Comparison of ENCODE assay signal across 8 cellular contexts in genomic region chr15:42575188-42576039, GRCh38. TPM values are rescaled to one million over a fixed set of nuclear protein-coding genes. Genes with fewer than 3 reads are reported as not detected.
A peak's percentile ranks its signal among the peaks of the same experiment; 100 is the strongest.
DNase-seq lines count a peak whose midpoint lies in the region; ATAC-seq and TF ChIP-seq lines count a peak whose summit lies in the region.

STARD9 (plus strand) TSS chr15:42575606; CDS start chr15:42575716, 110 bp downstream.

- peaks cover 1 to 2% of the 10 kb centered on the region in 2 donors for H3K36me3 Mint-ChIP-seq in CD14-positive monocyte
- peaks cover 5% of the 10 kb centered on the region for H3K36me3 Mint-ChIP-seq in activated CD4-positive, alpha-beta T cell treated with anti-CD3 and anti-CD28 coated beads, Interleukin-2, amount 10 ng/mL, durations not matched to agents 7 days and 5 days (ENCODE audit: low read depth)

- CTCF ChIA-PET in activated CD4-positive, alpha-beta T cell treated with anti-CD3 and anti-CD28 coated beads, Interleukin-2, amount 10 ng/mL, durations not matched to agents 7 days and 5 days (lab: Charles Lee): interaction anchor here (0.6 to 1.2 kb wide), 4 partner anchors 10 to 33 kb away, joined by 3 to 4 read pairs (median 4); no protein-coding TSS in a partner anchor

- DNase-seq in CD14-positive monocyte (ENCODE audit: low spot score): peak; percentile 91
- peak; percentile 96 for DNase-seq in NCI-H748 (lab: John Stamatoyannopoulos, UW; ENCODE audit: unreplicated experiment)
- DNase-seq in activated CD4-positive, alpha-beta T cell treated with anti-CD3 and anti-CD28 coated beads, Interleukin-2, amount 10 ng/mL, durations not matched to agents 7 days and 5 days: peak; percentile 95
- DNase-seq in dedifferentiated amniotic fluid mesenchymal stem cell (ENCODE audit: extremely low spot score): peak; percentile 98
- peak; percentile 98 to 99 for DNase-seq in left lung
- peak; percentile 92 for DNase-seq in stimulated activated CD4-positive, alpha-beta T cell treated with anti-CD3 and anti-CD28 coated beads, Interleukin-2, amount 100 ng/mL, for 4 hours (ENCODE audit: low read depth)

- H3K4me1 ChIP-seq in left lung: peaks cover 0 to 28% of the 10 kb centered on the region in 2 donors

- ATAC-seq in GM19395 (IDR thresholded peaks at IDR 0.05; ENCODE audit: unreplicated experiment) (peak; percentile 88), HG03558 (IDR thresholded peaks at IDR 0.05; ENCODE audit: extremely low read depth, unreplicated experiment) (peak; percentile 69), left lung (peak; percentile 96)

- no peaks in the 10 kb centered on the region for H3K9me3 ChIP-seq in left lung

- peaks cover 0 to 11% of the 10 kb centered on the region in 2 donors for H3K27me3 ChIP-seq in left lung

- peak within 1 kb of the TSS; percentile 80 to 84 for H3K27ac ChIP-seq in left lung

- intact Hi-C loops in CD14-positive monocyte (cut with micrococcal nuclease): no loop called here
- intact Hi-C loops in left lung (cut with DNase I): no loop called here

- H3K27me3 Mint-ChIP-seq in CD14-positive monocyte (ENCODE audit: low read depth in 3 of 3): peaks cover 39 to 54% (median 45%) of the 10 kb centered on the region in 3 donors
- peaks cover 30% of the 10 kb centered on the region for H3K27me3 Mint-ChIP-seq in activated CD4-positive, alpha-beta T cell treated with anti-CD3 and anti-CD28 coated beads, Interleukin-2, amount 10 ng/mL, durations not matched to agents 7 days and 5 days

- H3K4me3 ChIP-seq in left lung: peak within 1 kb of the TSS; percentile 80 to 89

- peak within 1 kb of the TSS in 5 of 7 donors; percentile 33 to 90 (median 73) for H3K27ac Mint-ChIP-seq in CD14-positive monocyte
- peak within 1 kb of the TSS; percentile 92 for H3K27ac Mint-ChIP-seq in activated CD4-positive, alpha-beta T cell treated with anti-CD3 and anti-CD28 coated beads, Interleukin-2, amount 10 ng/mL, durations not matched to agents 7 days and 5 days

- POLR2A ChIA-PET in activated CD4-positive, alpha-beta T cell treated with anti-CD3 and anti-CD28 coated beads, Interleukin-2, amount 10 ng/mL, durations not matched to agents 7 days and 5 days (lab: Charles Lee): interaction anchor here (0.6 kb wide), 1 partner anchor 40 kb away, joined by 3 read pairs; no protein-coding TSS in a partner anchor

- peak within 1 kb of the TSS; percentile 95 to 97 for H3K4me3 Mint-ChIP-seq in CD14-positive monocyte
- peak within 1 kb of the TSS; percentile 89 for H3K4me3 Mint-ChIP-seq in activated CD4-positive, alpha-beta T cell treated with anti-CD3 and anti-CD28 coated beads, Interleukin-2, amount 10 ng/mL, durations not matched to agents 7 days and 5 days

- peaks cover 0 to 1% (median 0%) of the 10 kb centered on the region in 7 donors for H3K9me3 Mint-ChIP-seq in CD14-positive monocyte
- no peaks in the 10 kb centered on the region for H3K9me3 Mint-ChIP-seq in activated CD4-positive, alpha-beta T cell treated with anti-CD3 and anti-CD28 coated beads, Interleukin-2, amount 10 ng/mL, durations not matched to agents 7 days and 5 days

- peaks cover 19% of the 10 kb centered on the region for H3K4me1 Mint-ChIP-seq in CD14-positive monocyte
- H3K4me1 Mint-ChIP-seq in activated CD4-positive, alpha-beta T cell treated with anti-CD3 and anti-CD28 coated beads, Interleukin-2, amount 10 ng/mL, durations not matched to agents 7 days and 5 days: peaks cover 40% of the 10 kb centered on the region

- no peak for TF ChIP-seq CTCF in CD14-positive monocyte (IDR thresholded peaks at IDR 0.05)
- no peak for TF ChIP-seq CTCF in left lung (IDR thresholded peaks at IDR 0.05)

- no peaks in the 10 kb centered on the region for H3K36me3 ChIP-seq in left lung

RNA-seq across cellular contexts. Expression of gene STARD9, which starts in this region (rescaled TPM):
- polyA plus RNA-seq in CD14-positive monocyte: not detected
- total RNA-seq in activated CD4-positive, alpha-beta T cell treated with anti-CD3 and anti-CD28 coated beads, Interleukin-2, amount 10 ng/mL, durations not matched to agents 7 days and 5 days: 10 to 100 TPM in 1 of 2 experiments, 1 to 10 TPM in 1; 8.8 to 11.6 TPM
- total RNA-seq in left lung: 10 to 100 TPM in 1 of 2 donors, 1 to 10 TPM in 1; 9.4 to 10.9 TPM

Comparison
In these comparisons a context has a peak if more than half of its experiments do, and no peak if none do; other contexts are left out.
1. Peak in every context shown above with its lines: DNase-seq, ATAC-seq, H3K4me3 ChIP-seq and H3K27ac ChIP-seq.
2. Peak in DNase-seq in CD14-positive monocyte; RNA of the gene not detected or under 1 TPM.